ENCODE assay signal across 7 cellular contexts in genomic region chr6:158618289-158618688, GRCh38. TPM values are rescaled to one million over a fixed set of nuclear protein-coding genes. Genes with fewer than 3 reads are reported as not detected.
A peak's percentile ranks its signal among the peaks of the same experiment; 100 is the strongest.
DNase-seq lines count a peak whose midpoint lies in the region; ATAC-seq, FAIRE-seq and TF ChIP-seq lines count a peak whose summit lies in the region.
"Not testable (repeated sequence)": the region's sequence is repeated elsewhere in the genome, so short reads cannot be mapped to it uniquely, and the experiment has no call there.

No MANE protein-coding gene starts in this region.

- H3K9me3 ChIP-seq in CD4-positive, alpha-beta memory T cell (ENCODE audit: control insufficient read depth in 1 of 2, low read length in 2 of 2); T-helper 17 cell (ENCODE audit: control insufficient read depth, low read length, poor library complexity, severe bottlenecking); K562 (replicated peaks; ENCODE audit: control insufficient read depth, insufficient read depth, low read depth, low read length); endothelial cell of umbilical vein (replicated peaks; ENCODE audit: control insufficient read depth, insufficient read depth, low read length): not testable (repeated sequence)

- not testable (repeated sequence) for H3K79me2 ChIP-seq in K562 (ENCODE audit: control insufficient read depth, insufficient read depth, low read length); endothelial cell of umbilical vein (ENCODE audit: control insufficient read depth, insufficient read depth, low read length)

- H2AFZ ChIP-seq in K562 (ENCODE audit: low read depth, low read length); endothelial cell of umbilical vein (ENCODE audit: low read depth, low read length): not testable (repeated sequence)

- not testable (repeated sequence) for DNase-seq in CD4-positive, alpha-beta memory T cell; T-helper 17 cell; K562 (ENCODE audit: extremely low read depth in 1 of 4, low spot score in 3 of 4); endothelial cell of umbilical vein (ENCODE audit: low read depth, low spot score)
- DNase-seq in SK-N-DZ (ENCODE audit: low spot score) = peak; percentile 55
- DNase-seq in naive thymus-derived CD8-positive, alpha-beta T cell = peak in 1 of 10 donors; percentile 8
- DNase-seq in osteocyte (ENCODE audit: extremely low spot score, unreplicated experiment) = peak; percentile 8

- peaks cover 62 to 83% of the 10 kb centered on the region in 2 donors for H3K36me3 Mint-ChIP-seq in CD4-positive, alpha-beta memory T cell
- peaks cover 14% of the 10 kb centered on the region for H3K36me3 Mint-ChIP-seq in T-helper 17 cell (ENCODE audit: low read depth)
- peaks cover 0 to 83% (median 39%) of the 10 kb centered on the region in 3 donors for H3K36me3 Mint-ChIP-seq in naive thymus-derived CD8-positive, alpha-beta T cell
- H3K36me3 Mint-ChIP-seq in osteocyte (ENCODE audit: unreplicated experiment) = peaks cover 51% of the 10 kb centered on the region

- not testable (repeated sequence) for TF ChIP-seq RAD21 in K562 (CRISPR knock-in tag; conservative IDR thresholded peaks at IDR 0.05 in 1 of 2, IDR thresholded peaks at IDR 0.05 in 1 of 2)

- not testable (repeated sequence) for TF ChIP-seq CTCF in K562 (IDR thresholded peaks at IDR 0.05 in 2 of 3, conservative IDR thresholded peaks at IDR 0.05 in 1 of 3; ENCODE audit: insufficient read depth in 2 of 3, low read depth in 1 of 3, low read length in 3 of 3); endothelial cell of umbilical vein (IDR thresholded peaks at IDR 0.05; ENCODE audit: extremely low read depth in 1 of 2, insufficient read depth in 1 of 2, low read depth in 1 of 2, low read length in 2 of 2); osteocyte (IDR thresholded peaks at IDR 0.05)

- 92% methylated on average over 3 of the region's 3 CpGs for WGBS in K562 (ENCODE audit: insufficient coverage, low coverage, missing lambda C conversion rate)

- not testable (repeated sequence) for H3K27me3 Mint-ChIP-seq in CD4-positive, alpha-beta memory T cell; T-helper 17 cell; naive thymus-derived CD8-positive, alpha-beta T cell; osteocyte (ENCODE audit: unreplicated experiment)

- H4K20me1 ChIP-seq in K562 (replicated peaks; ENCODE audit: control insufficient read depth, insufficient read depth, low read length); endothelial cell of umbilical vein (replicated peaks; ENCODE audit: control insufficient read depth, extremely low read depth, insufficient read depth, low read length): not testable (repeated sequence)

- dilution Hi-C loops in endothelial cell of umbilical vein (cut with MboI; ENCODE audit: extremely low pct_ligation_motif_present, low sequenced_read_pairs) = not testable (repeated sequence)

- not testable (repeated sequence) for H3K4me1 ChIP-seq in CD4-positive, alpha-beta memory T cell (ENCODE audit: insufficient read depth, low read length); K562 (replicated peaks in 1 of 2; ENCODE audit: control insufficient read depth in 2 of 2, insufficient read depth in 2 of 2, low read length in 2 of 2); endothelial cell of umbilical vein (ENCODE audit: control insufficient read depth, extremely low read depth, insufficient read depth, low read length)

- not testable (repeated sequence) for TF ChIP-seq EP300 in K562 (IDR thresholded peaks at IDR 0.05; ENCODE audit: low read length)

- H3K27ac ChIP-seq in CD4-positive, alpha-beta memory T cell (ENCODE audit: low read depth, low read length); K562 (ENCODE audit: extremely low read depth, low read depth, low read length); endothelial cell of umbilical vein (ENCODE audit: insufficient read depth, low read depth, low read length): not testable (repeated sequence)

- CTCF ChIA-PET in CD4-positive, alpha-beta memory T cell (lab: Charles Lee; ENCODE audit: partially characterized antibody) = interaction anchor here (0.9 kb wide), 1 partner anchor 12 kb away, joined by 3 read pairs; no protein-coding TSS in a partner anchor
- CTCF ChIA-PET in K562 (lab: Yijun Ruan, JAX; ENCODE audit: low intra/inter-chr PET ratio) = not testable (repeated sequence)
- CTCF ChIA-PET in endothelial cell of umbilical vein (lab: Charles Lee) = interaction anchor here (1.6 kb wide), 1 partner anchor 73 kb away, joined by 3 read pairs; no protein-coding TSS in a partner anchor

- H3K9me3 Mint-ChIP-seq in CD4-positive, alpha-beta memory T cell = peaks cover 0 to 11% (median 0%) of the 10 kb centered on the region in 8 donors
- not testable (repeated sequence) for H3K9me3 Mint-ChIP-seq in naive thymus-derived CD8-positive, alpha-beta T cell; osteocyte (ENCODE audit: unreplicated experiment)

- intact Hi-C loops in CD4-positive, alpha-beta memory T cell (cut with micrococcal nuclease); K562 (cut with micrococcal nuclease); endothelial cell of umbilical vein (cut with micrococcal nuclease): not testable (repeated sequence)

- peaks cover 19% of the 10 kb centered on the region for H3K36me3 ChIP-seq in CD4-positive, alpha-beta memory T cell (ENCODE audit: insufficient read depth, low read length)
- peaks cover 53% of the 10 kb centered on the region for H3K36me3 ChIP-seq in K562 (ENCODE audit: control insufficient read depth, insufficient read depth, low read length)
- not testable (repeated sequence) for H3K36me3 ChIP-seq in endothelial cell of umbilical vein (ENCODE audit: control insufficient read depth in 2 of 2, extremely low read depth in 1 of 2, insufficient read depth in 2 of 2, low read length in 2 of 2)

- FAIRE-seq in K562 (lab: Jason Lieb, UNC) = not testable (repeated sequence)
- FAIRE-seq in endothelial cell of umbilical vein (lab: Jason Lieb, UNC) = peak; percentile 28

- in situ Hi-C loops in K562 (cut with MboI) = not testable (repeated sequence)

- not testable (repeated sequence) for BruUV-seq in K562 (replicated peaks; lab: Mats Ljungman, UMichigan); endothelial cell of umbilical vein (replicated peaks; lab: Mats Ljungman, UMichigan)

- ATAC-seq in T-helper 17 cell; K562; naive thymus-derived CD8-positive, alpha-beta T cell: not testable (repeated sequence)

- peak overlapping the region; percentile 31 to 85 (median 74) for H3K27ac Mint-ChIP-seq in CD4-positive, alpha-beta memory T cell
- H3K27ac Mint-ChIP-seq in T-helper 17 cell = peak overlapping the region; percentile 88
- peak overlapping the region in 7 of 10 donors; percentile 22 to 83 (median 55) for H3K27ac Mint-ChIP-seq in naive thymus-derived CD8-positive, alpha-beta T cell
- not testable (repeated sequence) for H3K27ac Mint-ChIP-seq in osteocyte (ENCODE audit: unreplicated experiment)

- not testable (repeated sequence) for H3K9ac ChIP-seq in K562 (ENCODE audit: insufficient read depth in 1 of 2, low read depth in 2 of 2, low read length in 2 of 2); endothelial cell of umbilical vein (replicated peaks; ENCODE audit: extremely low read depth, insufficient read depth, low read length)

- H3K9me1 ChIP-seq in K562 (ENCODE audit: control insufficient read depth, insufficient read depth, low read length); endothelial cell of umbilical vein (replicated peaks; ENCODE audit: control insufficient read depth, extremely low read depth, insufficient read depth, low read length): not testable (repeated sequence)

- not testable (repeated sequence) for H3K4me3 ChIP-seq in CD4-positive, alpha-beta memory T cell (ENCODE audit: low read length in 2 of 2); K562; endothelial cell of umbilical vein (replicated peaks in 1 of 3; ENCODE audit: insufficient read depth in 1 of 3, low read depth in 1 of 3, low read length in 3 of 3)

- H3K4me2 ChIP-seq in K562 (ENCODE audit: insufficient read depth, low read length); endothelial cell of umbilical vein (ENCODE audit: insufficient read depth, low read length): not testable (repeated sequence)

- H3K27me3 ChIP-seq in CD4-positive, alpha-beta memory T cell (ENCODE audit: insufficient read depth, low read length); K562 (ENCODE audit: control insufficient read depth in 2 of 2, insufficient read depth in 2 of 2, low read length in 2 of 2); endothelial cell of umbilical vein (ENCODE audit: control insufficient read depth in 2 of 2, insufficient read depth in 2 of 2, low read length in 2 of 2): not testable (repeated sequence)

- not testable (repeated sequence) for TF ChIP-seq POLR2A in K562 (conservative IDR thresholded peaks at IDR 0.05); endothelial cell of umbilical vein (IDR thresholded peaks at IDR 0.05; ENCODE audit: low read depth, low read length)

- POLR2A ChIA-PET in CD4-positive, alpha-beta memory T cell (lab: Charles Lee; ENCODE audit: partially characterized antibody); K562 (lab: Yijun Ruan, JAX); endothelial cell of umbilical vein (lab: Charles Lee); naive thymus-derived CD8-positive, alpha-beta T cell (lab: Charles Lee): not testable (repeated sequence)

- H3K4me1 Mint-ChIP-seq in CD4-positive, alpha-beta memory T cell = peaks cover 8 to 25% (median 22%) of the 10 kb centered on the region in 4 donors
- H3K4me1 Mint-ChIP-seq in T-helper 17 cell = peaks cover 23% of the 10 kb centered on the region
- peaks cover 1 to 14% (median 11%) of the 10 kb centered on the region in 4 donors for H3K4me1 Mint-ChIP-seq in naive thymus-derived CD8-positive, alpha-beta T cell
- not testable (repeated sequence) for H3K4me1 Mint-ChIP-seq in osteocyte (ENCODE audit: unreplicated experiment)

- H3K4me3 Mint-ChIP-seq in CD4-positive, alpha-beta memory T cell; T-helper 17 cell; naive thymus-derived CD8-positive, alpha-beta T cell; osteocyte (ENCODE audit: unreplicated experiment): not testable (repeated sequence)

RNA-seq across cellular contexts. Expression of gene DYNLT1, which starts 26.3 kb away (rescaled TPM):
- 10 to 100 TPM; 78.8 to 90.4 TPM for total RNA-seq in CD4-positive, alpha-beta memory T cell
- 100 to 1,000 TPM in 1 of 2 donors, 10 to 100 TPM in 1; 93.8 to 105 TPM for polyA plus RNA-seq in CD4-positive, alpha-beta memory T cell
- polyA plus RNA-seq in SK-N-DZ (2014; cell fraction: cytosol; rRNA removed) = 333 and 438 TPM in 2 replicates
- polyA plus RNA-seq in SK-N-DZ (2014; cell fraction: nucleus; rRNA removed) = 295 and 313 TPM in 2 replicates
- 100 to 1,000 TPM in 1 of 2 donors, 10 to 100 TPM in 1; 87.2 to 107 TPM for total RNA-seq in T-helper 17 cell
- 58.0 and 71.5 TPM in 2 replicates for total RNA-seq in K562 (2011; cell fraction: chromatin; rRNA removed; ENCODE audit: low replicate concordance)
- total RNA-seq in K562 (2011; cell fraction: nucleolus; rRNA removed) = 42.2 and 43.2 TPM in 2 replicates
- total RNA-seq in K562 (2011; cell fraction: nucleoplasm; rRNA removed) = 65.8 and 91.8 TPM in 2 replicates
- 42.2 and 50.0 TPM in 2 replicates for total RNA-seq in K562 (2014; rRNA removed)
- 70.3 and 75.7 TPM in 2 replicates for total RNA-seq in K562 (2014; rRNA removed; fragmentation: Illumina TruSeq; extraction: Trizol)
- 52.8 and 57.3 TPM in 2 replicates for total RNA-seq in K562 (2015; rRNA removed; fragmentation: Illumina TruSeq; extraction: Trizol)
- 98.5 and 103 TPM in 2 replicates for total RNA-seq in K562 (2021)
- polyA plus RNA-seq in K562 (2011; rRNA removed) = 324 and 368 TPM in 2 replicates
- 189 and 261 TPM in 2 replicates for polyA plus RNA-seq in K562 (2011; cell fraction: cytosol; rRNA removed)
- 136 and 203 TPM in 2 replicates for polyA plus RNA-seq in K562 (2011; cell fraction: nucleus; rRNA removed)
- 107 and 174 TPM in 2 replicates for polyA plus RNA-seq in K562 (2012)
- polyA plus RNA-seq in K562 (2014; fragmentation: Illumina TruSeq; extraction: Trizol) = 130 TPM in 2 replicates
- 100 to 1,000 TPM; 489 to 583 TPM for polyA plus RNA-seq in K562 (2014; fragmentation: Nextera tagmentation; extraction: Ambion mirVana)
- 127 and 142 TPM in 2 replicates for polyA plus RNA-seq in K562 (2014; rRNA removed)
- polyA minus RNA-seq in K562 (2011; rRNA and poly(A)+ RNA removed) = 150 and 163 TPM in 2 replicates
- 30.3 and 31.2 TPM in 2 replicates for polyA minus RNA-seq in K562 (2011; cell fraction: cytosol; rRNA and poly(A)+ RNA removed)
- 17.0 and 23.3 TPM in 2 replicates for polyA minus RNA-seq in K562 (2011; cell fraction: nucleus; rRNA and poly(A)+ RNA removed)
- 162 TPM in 2 replicates for total RNA-seq in endothelial cell of umbilical vein
- polyA plus RNA-seq in endothelial cell of umbilical vein = 267 and 300 TPM in 2 replicates
- 289 and 303 TPM in 2 replicates for polyA plus RNA-seq in endothelial cell of umbilical vein (2011; cell fraction: cytosol; rRNA removed)
- polyA plus RNA-seq in endothelial cell of umbilical vein (2011; cell fraction: nucleus; rRNA removed) = 146 and 154 TPM in 2 replicates
- polyA plus RNA-seq in endothelial cell of umbilical vein (2012) = 312 and 357 TPM in 2 replicates
- 129 and 139 TPM in 2 replicates for polyA minus RNA-seq in endothelial cell of umbilical vein
- 25.2 TPM for polyA minus RNA-seq in endothelial cell of umbilical vein (2011; cell fraction: cytosol; rRNA and poly(A)+ RNA removed)
- polyA minus RNA-seq in endothelial cell of umbilical vein (2011; cell fraction: nucleus; rRNA and poly(A)+ RNA removed) = 23.7 and 37.8 TPM in 2 replicates
- total RNA-seq in naive thymus-derived CD8-positive, alpha-beta T cell = 10 to 100 TPM; 54.4 to 54.7 TPM
- 10 to 100 TPM; 63.3 to 78.6 (median 63.7) TPM for polyA plus RNA-seq in naive thymus-derived CD8-positive, alpha-beta T cell
- total RNA-seq in osteocyte = 116 and 118 TPM in 2 replicates

RNA-seq across cellular contexts. Expression of gene SYTL3, which starts 31.6 kb away (rescaled TPM):
- 10 to 100 TPM; 22.2 to 24.3 TPM for total RNA-seq in CD4-positive, alpha-beta memory T cell
- 10 to 100 TPM; 11.9 to 13.3 TPM for polyA plus RNA-seq in CD4-positive, alpha-beta memory T cell
- 3.3 and 6.0 TPM in 2 replicates for polyA plus RNA-seq in SK-N-DZ (2014; cell fraction: cytosol; rRNA removed)
- polyA plus RNA-seq in SK-N-DZ (2014; cell fraction: nucleus; rRNA removed) = 3.2 and 6.0 TPM in 2 replicates
- total RNA-seq in T-helper 17 cell = 10 to 100 TPM; 28.9 to 36.1 TPM
- 0.62 and 0.69 TPM in 2 replicates for total RNA-seq in K562 (2011; cell fraction: chromatin; rRNA removed; ENCODE audit: low replicate concordance)
- 0.13 and 0.50 TPM in 2 replicates for total RNA-seq in K562 (2011; cell fraction: nucleolus; rRNA removed)
- total RNA-seq in K562 (2011; cell fraction: nucleoplasm; rRNA removed) = 0.15 and 0.38 TPM in 2 replicates
- 0.05 and 0.61 TPM in 2 replicates for total RNA-seq in K562 (2014; rRNA removed)
- 0.16 and 0.25 TPM in 2 replicates for total RNA-seq in K562 (2014; rRNA removed; fragmentation: Illumina TruSeq; extraction: Trizol)
- total RNA-seq in K562 (2015; rRNA removed; fragmentation: Illumina TruSeq; extraction: Trizol) = 0.11 and 0.18 TPM in 2 replicates
- 0.11 and 0.35 TPM in 2 replicates for total RNA-seq in K562 (2021)
- polyA plus RNA-seq in K562 (2011; rRNA removed) = 0.12 and 0.46 TPM in 2 replicates
- polyA plus RNA-seq in K562 (2011; cell fraction: cytosol; rRNA removed) = 0.22 and 0.39 TPM in 2 replicates
- 0.24 and 0.38 TPM in 2 replicates for polyA plus RNA-seq in K562 (2011; cell fraction: nucleus; rRNA removed)
- polyA plus RNA-seq in K562 (2012) = 0.17 and 0.35 TPM in 2 replicates
- polyA plus RNA-seq in K562 (2014; fragmentation: Illumina TruSeq; extraction: Trizol) = 0.16 and 0.17 TPM in 2 replicates
- under 1 TPM in 1 of 2 experiments, not detected in 1; 0.06 TPM for polyA plus RNA-seq in K562 (2014; fragmentation: Nextera tagmentation; extraction: Ambion mirVana)
- 0.04 TPM in 2 replicates for polyA plus RNA-seq in K562 (2014; rRNA removed)
- 0.21 and 0.39 TPM in 2 replicates for polyA minus RNA-seq in K562 (2011; rRNA and poly(A)+ RNA removed)
- polyA minus RNA-seq in K562 (2011; cell fraction: cytosol; rRNA and poly(A)+ RNA removed) = not detected in 2 replicates
- 0.13 and 0.33 TPM in 2 replicates for polyA minus RNA-seq in K562 (2011; cell fraction: nucleus; rRNA and poly(A)+ RNA removed)
- 0.74 and 0.77 TPM in 2 replicates for total RNA-seq in endothelial cell of umbilical vein
- polyA plus RNA-seq in endothelial cell of umbilical vein = 0.46 and 0.59 TPM in 2 replicates
- polyA plus RNA-seq in endothelial cell of umbilical vein (2011; cell fraction: cytosol; rRNA removed) = 0.61 and 0.66 TPM in 2 replicates
- polyA plus RNA-seq in endothelial cell of umbilical vein (2011; cell fraction: nucleus; rRNA removed) = 0.63 and 0.97 TPM in 2 replicates
- polyA plus RNA-seq in endothelial cell of umbilical vein (2012) = 0.82 and 1.1 TPM in 2 replicates
- 0.23 and 0.58 TPM in 2 replicates for polyA minus RNA-seq in endothelial cell of umbilical vein
- 0.41 TPM for polyA minus RNA-seq in endothelial cell of umbilical vein (2011; cell fraction: cytosol; rRNA and poly(A)+ RNA removed)
- polyA minus RNA-seq in endothelial cell of umbilical vein (2011; cell fraction: nucleus; rRNA and poly(A)+ RNA removed) = 0.24 and 0.29 TPM in 2 replicates
- 10 to 100 TPM; 11.1 to 13.6 TPM for total RNA-seq in naive thymus-derived CD8-positive, alpha-beta T cell
- polyA plus RNA-seq in naive thymus-derived CD8-positive, alpha-beta T cell = 10 to 100 TPM; 15.7 to 16.1 (median 15.8) TPM
- total RNA-seq in osteocyte = 0.31 and 0.48 TPM in 2 replicates

RNA-seq across cellular contexts. Expression of gene TMEM181, which starts 58.4 kb away (rescaled TPM):
- 10 to 100 TPM; 26.1 to 28.0 TPM for total RNA-seq in CD4-positive, alpha-beta memory T cell
- 1 to 10 TPM; 4.3 to 8.1 TPM for polyA plus RNA-seq in CD4-positive, alpha-beta memory T cell
- 48.3 and 55.4 TPM in 2 replicates for polyA plus RNA-seq in SK-N-DZ (2014; cell fraction: cytosol; rRNA removed)
- polyA plus RNA-seq in SK-N-DZ (2014; cell fraction: nucleus; rRNA removed) = 37.6 and 47.4 TPM in 2 replicates
- 10 to 100 TPM; 17.6 to 20.4 TPM for total RNA-seq in T-helper 17 cell
- 36.6 and 77.1 TPM in 2 replicates for total RNA-seq in K562 (2011; cell fraction: chromatin; rRNA removed; ENCODE audit: low replicate concordance)
- 21.0 and 25.4 TPM in 2 replicates for total RNA-seq in K562 (2011; cell fraction: nucleolus; rRNA removed)
- total RNA-seq in K562 (2011; cell fraction: nucleoplasm; rRNA removed) = 41.9 and 56.9 TPM in 2 replicates
- 10.9 and 14.8 TPM in 2 replicates for total RNA-seq in K562 (2014; rRNA removed)
- total RNA-seq in K562 (2014; rRNA removed; fragmentation: Illumina TruSeq; extraction: Trizol) = 26.0 and 27.2 TPM in 2 replicates
- total RNA-seq in K562 (2015; rRNA removed; fragmentation: Illumina TruSeq; extraction: Trizol) = 23.0 and 24.3 TPM in 2 replicates
- 17.3 and 19.2 TPM in 2 replicates for total RNA-seq in K562 (2021)
- 23.6 and 26.0 TPM in 2 replicates for polyA plus RNA-seq in K562 (2011; rRNA removed)
- 8.5 and 15.4 TPM in 2 replicates for polyA plus RNA-seq in K562 (2011; cell fraction: cytosol; rRNA removed)
- 19.9 and 23.7 TPM in 2 replicates for polyA plus RNA-seq in K562 (2011; cell fraction: nucleus; rRNA removed)
- 14.1 and 17.3 TPM in 2 replicates for polyA plus RNA-seq in K562 (2012)
- polyA plus RNA-seq in K562 (2014; fragmentation: Illumina TruSeq; extraction: Trizol) = 19.0 and 22.6 TPM in 2 replicates
- polyA plus RNA-seq in K562 (2014; fragmentation: Nextera tagmentation; extraction: Ambion mirVana) = 1 to 10 TPM; 5.6 to 7.6 TPM
- polyA plus RNA-seq in K562 (2014; rRNA removed) = 19.9 and 22.0 TPM in 2 replicates
- polyA minus RNA-seq in K562 (2011; rRNA and poly(A)+ RNA removed) = 30.4 and 31.4 TPM in 2 replicates
- 15.7 TPM in 2 replicates for polyA minus RNA-seq in K562 (2011; cell fraction: cytosol; rRNA and poly(A)+ RNA removed)
- polyA minus RNA-seq in K562 (2011; cell fraction: nucleus; rRNA and poly(A)+ RNA removed) = 9.8 and 14.0 TPM in 2 replicates
- total RNA-seq in endothelial cell of umbilical vein = 33.5 and 34.5 TPM in 2 replicates
- polyA plus RNA-seq in endothelial cell of umbilical vein = 16.1 and 21.7 TPM in 2 replicates
- polyA plus RNA-seq in endothelial cell of umbilical vein (2011; cell fraction: cytosol; rRNA removed) = 17.4 and 17.9 TPM in 2 replicates
- polyA plus RNA-seq in endothelial cell of umbilical vein (2011; cell fraction: nucleus; rRNA removed) = 25.9 and 31.7 TPM in 2 replicates
- 28.2 and 30.7 TPM in 2 replicates for polyA plus RNA-seq in endothelial cell of umbilical vein (2012)
- 36.0 and 36.2 TPM in 2 replicates for polyA minus RNA-seq in endothelial cell of umbilical vein
- 9.3 TPM for polyA minus RNA-seq in endothelial cell of umbilical vein (2011; cell fraction: cytosol; rRNA and poly(A)+ RNA removed)
- polyA minus RNA-seq in endothelial cell of umbilical vein (2011; cell fraction: nucleus; rRNA and poly(A)+ RNA removed) = 13.2 and 19.9 TPM in 2 replicates
- 10 to 100 TPM; 16.6 to 16.9 TPM for total RNA-seq in naive thymus-derived CD8-positive, alpha-beta T cell
- 1 to 10 TPM; 3.9 to 4.6 (median 4.2) TPM for polyA plus RNA-seq in naive thymus-derived CD8-positive, alpha-beta T cell
- 33.2 and 33.5 TPM in 2 replicates for total RNA-seq in osteocyte
